In genomic region chr11:128624269-128625170, GRCh38 we compare ENCODE assay signal across 8 cellular contexts. TPM values are rescaled to one million over a fixed set of nuclear protein-coding genes. Genes with fewer than 3 reads are reported as not detected.
DNase-seq lines count a peak whose midpoint lies in the region; ATAC-seq and TF ChIP-seq lines count a peak whose summit lies in the region.

No MANE protein-coding gene starts in this region.

- in situ Hi-C loops in ACHN (cut with HindIII; ENCODE audit: low pct_ligation_motif_present, low pct_unique_long_range_greater_than_20kb, low sequenced_read_pairs) = loop anchor here (25.0 kb wide), 1 partner anchor 462 kb away; no protein-coding TSS in a partner anchor

- no peak overlapping the region for H3K4me2 ChIP-seq in osteoblast (ENCODE audit: insufficient read depth, low read length)

- H3K27ac ChIP-seq in vagina (no peak overlapping the region), osteoblast (ENCODE audit: low read depth, low read length) (no peak overlapping the region)

- H3K4me1 ChIP-seq in vagina (peaks cover 17% of the 10 kb centered on the region), osteoblast (ENCODE audit: insufficient read depth, low read length) (peaks cover 11% of the 10 kb centered on the region)

- H3K36me3 Mint-ChIP-seq in activated CD4-positive, alpha-beta T cell treated with anti-CD3 and anti-CD28 coated beads for 36 hours (ENCODE audit: low read depth) = no peaks in the 10 kb centered on the region

- no peaks in the 10 kb centered on the region for H3K9me3 ChIP-seq in vagina
- H3K9me3 ChIP-seq in osteoblast (ENCODE audit: low read depth, low read length) = no peaks in the 10 kb centered on the region

- TF ChIP-seq POLR2A in vagina (IDR thresholded peaks at IDR 0.05) = no peak

- intact Hi-C loops in activated CD4-positive, alpha-beta T cell treated with anti-CD3 and anti-CD28 coated beads for 36 hours (cut with DNase I, micrococcal nuclease) = loop anchor here (1.0 to 2.0 kb wide), 5 partner anchors 14 to 99 kb away; no protein-coding TSS in a partner anchor
- intact Hi-C loops in vagina (cut with DNase I) = loop anchor here (5.0 to 10.0 kb wide), 2 partner anchors 332 to 450 kb away; no protein-coding TSS in a partner anchor

- ATAC-seq in GM19043 (IDR thresholded peaks at IDR 0.05; ENCODE audit: low read depth, unreplicated experiment) (peak; percentile 30), HG03175 (IDR thresholded peaks at IDR 0.05; ENCODE audit: unreplicated experiment) (peak; percentile 48)
- peak; percentile 35 for ATAC-seq in activated CD4-positive, alpha-beta T cell treated with anti-CD3 and anti-CD28 coated beads for 36 hours

- peak overlapping the region; percentile 90 for H3K27ac Mint-ChIP-seq in activated CD4-positive, alpha-beta T cell treated with anti-CD3 and anti-CD28 coated beads for 36 hours

- no peaks in the 10 kb centered on the region for H4K20me1 ChIP-seq in osteoblast (ENCODE audit: insufficient read depth, low read length)

- peak overlapping the region; percentile 58 for H3K4me3 Mint-ChIP-seq in activated CD4-positive, alpha-beta T cell treated with anti-CD3 and anti-CD28 coated beads for 36 hours

- H3K4me3 ChIP-seq in vagina = no peak overlapping the region
- H3K4me3 ChIP-seq in osteoblast (ENCODE audit: insufficient read depth, low read length) = no peak overlapping the region

- no peaks in the 10 kb centered on the region for H3K27me3 Mint-ChIP-seq in activated CD4-positive, alpha-beta T cell treated with anti-CD3 and anti-CD28 coated beads for 36 hours

- no peaks in the 10 kb centered on the region for H3K79me2 ChIP-seq in osteoblast (ENCODE audit: insufficient read depth, low read length)

- H3K27me3 ChIP-seq in vagina (no peaks in the 10 kb centered on the region), osteoblast (ENCODE audit: insufficient read depth, low read length) (no peaks in the 10 kb centered on the region)

- TF ChIP-seq CTCF in vagina (IDR thresholded peaks at IDR 0.05) = no peak
- TF ChIP-seq CTCF in osteoblast (IDR thresholded peaks at IDR 0.05; ENCODE audit: extremely low read depth, low read depth, low read length) = no peak

- H3K36me3 ChIP-seq in vagina = no peaks in the 10 kb centered on the region
- no peaks in the 10 kb centered on the region for H3K36me3 ChIP-seq in osteoblast (ENCODE audit: insufficient read depth, low read length)

- H3K9me3 Mint-ChIP-seq in activated CD4-positive, alpha-beta T cell treated with anti-CD3 and anti-CD28 coated beads for 36 hours (ENCODE audit: low read depth) = no peaks in the 10 kb centered on the region

- DNase-seq in activated CD4-positive, alpha-beta T cell treated with anti-CD3 and anti-CD28 coated beads for 36 hours = peak; percentile 70
- DNase-seq in left kidney (ENCODE audit: low read depth, low spot score) = peak; percentile 68
- no peak for DNase-seq in ACHN
- no peak for DNase-seq in vagina (ENCODE audit: extremely low spot score in 2 of 2)
- DNase-seq in osteoblast (ENCODE audit: insufficient read length, low spot score, missing footprints) = no peak
- no peak for DNase-seq in HK-2 (ENCODE audit: unreplicated experiment)

- peaks cover 95% of the 10 kb centered on the region for H3K4me1 Mint-ChIP-seq in activated CD4-positive, alpha-beta T cell treated with anti-CD3 and anti-CD28 coated beads for 36 hours

- CTCF ChIA-PET in activated CD4-positive, alpha-beta T cell treated with anti-CD3 and anti-CD28 coated beads for 36 hours (lab: Charles Lee) = interaction anchor here (0.6 to 1.7 kb wide), 11 partner anchors 13 to 543 kb away, joined by 3 to 9 read pairs (median 3); no protein-coding TSS in a partner anchor

- no peak overlapping the region for H2AFZ ChIP-seq in osteoblast (ENCODE audit: low read length)

- POLR2A ChIA-PET in activated CD4-positive, alpha-beta T cell treated with anti-CD3 and anti-CD28 coated beads for 36 hours (lab: Charles Lee) = interaction anchor here (1.0 to 1.3 kb wide), 3 partner anchors 72 to 102 kb away, joined by 3 read pairs; no protein-coding TSS in a partner anchor

RNA-seq across cellular contexts. Expression of gene ETS1, which starts 37.2 kb away (rescaled TPM):
- total RNA-seq in activated CD4-positive, alpha-beta T cell treated with anti-CD3 and anti-CD28 coated beads for 36 hours = 100 to 1,000 TPM; 410 to 449 TPM
- total RNA-seq in vagina (51.6 TPM), osteoblast (64.2 and 67.3 TPM in 2 replicates)

Comparison
In these comparisons a context has a peak if more than half of its experiments do, and no peak if none do; other contexts are left out.
1. DNase-seq: peak in activated CD4-positive, alpha-beta T cell treated with anti-CD3 and anti-CD28 coated beads for 36 hours (single experiment) and left kidney (single experiment); none in ACHN (single experiment), vagina (0 of 2), osteoblast (single experiment) and HK-2 (single experiment).
2. Peak in every context shown above with its lines, with median percentiles within 50 percentile points of each other: ATAC-seq.